In the genomic region with DNA sequence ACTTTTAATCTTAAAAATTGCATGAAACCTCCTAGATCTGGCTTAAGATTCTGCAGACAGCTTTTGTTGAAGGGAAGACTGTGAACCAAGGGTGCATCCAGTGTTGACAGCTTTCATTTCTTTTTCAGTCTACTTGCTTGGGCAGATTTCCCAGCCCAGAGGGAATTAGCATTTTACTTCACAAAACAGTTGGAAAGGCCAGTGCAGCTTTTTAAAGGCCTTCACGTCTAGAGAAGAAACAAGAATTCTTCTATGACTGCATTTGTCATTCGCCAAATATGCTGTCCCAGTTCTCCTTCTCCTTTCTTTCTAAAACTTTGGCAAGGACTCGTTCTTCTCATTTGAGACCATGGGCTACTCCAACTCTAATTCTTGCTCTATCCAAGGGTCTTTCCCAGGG, we compare ENCODE assay signal across 31 cellular contexts. TPM values are rescaled to one million over a fixed set of nuclear protein-coding genes. Genes with fewer than 3 reads are reported as not detected.
DNase-seq lines count a peak whose midpoint lies in the region; ATAC-seq and TF ChIP-seq lines count a peak whose summit lies in the region.
"Had no signal": no experiment of that assay in that cellular context is flagged by ENCODE, and none has a peak within 500 bp of the region (broad histone marks: within the 10 kb centered on the region; RNA-seq: fewer than 3 reads in every experiment).

No MANE protein-coding gene starts in this region.

- DNase-seq in left ventricle myocardium superior (no peak), cardiac septum (ENCODE audit: low spot score) (no peak), chondrocyte (ENCODE audit: low spot score) (no peak), middle frontal gyrus (ENCODE audit: extremely low spot score, low spot score) (peak; percentile 57), NCI-H146 (lab: John Stamatoyannopoulos, UW) (no peak), ureter (ENCODE audit: low spot score) (no peak), NCI-H2227 (lab: John Stamatoyannopoulos, UW; ENCODE audit: unreplicated experiment) (no peak), WTC11 (ENCODE audit: low spot score) (no peak)
- DNase-seq: activated CD4-positive, alpha-beta T cell treated with anti-CD3 and anti-CD28 coated beads for 48 hours; AML-193; CD4-positive, alpha-beta memory T cell; EL; KBM-7; naive thymus-derived CD4-positive, alpha-beta T cell; NCI-H1092; NCI-H187; NCI-H2171; NCI-H510A; RPMI8226; T1000; WERI-Rb-1 had no signal

- ATAC-seq in left ventricle myocardium superior, result peak; percentile 42
- no peak for ATAC-seq in WTC11
- ATAC-seq: naive thymus-derived CD4-positive, alpha-beta T cell; stimulated activated memory B cell treated with anti-CD40 and anti-IgM and Interleukin-4, amounts not matched to agents 10 μg/mL and 1 μg/mL and 100 μg/mL, for 72 hours had no signal

- H3K4me1 Mint-ChIP-seq in chondrocyte (ENCODE audit: low read depth) (peaks cover 21% of the 10 kb centered on the region), WTC11 (no peaks in the 10 kb centered on the region)
- H3K4me1 Mint-ChIP-seq: CD4-positive, alpha-beta memory T cell; naive thymus-derived CD4-positive, alpha-beta T cell; stimulated activated memory B cell treated with anti-CD40 and anti-IgM and Interleukin-4, amounts not matched to agents 10 μg/mL and 1 μg/mL and 100 μg/mL, for 72 hours had no signal

- H3K4me3 Mint-ChIP-seq in chondrocyte (ENCODE audit: unreplicated experiment) (no peak overlapping the region), WTC11 (no peak overlapping the region)
- H3K4me3 Mint-ChIP-seq: activated naive CD8-positive, alpha-beta T cell; CD4-positive, alpha-beta memory T cell; naive thymus-derived CD4-positive, alpha-beta T cell; stimulated activated memory B cell treated with anti-CD40 and anti-IgM and Interleukin-4, amounts not matched to agents 10 μg/mL and 1 μg/mL and 100 μg/mL, for 72 hours had no signal

- CTCF ChIA-PET in WTC11 (lab: Charles Lee), result no interaction called here

- no peaks in the 10 kb centered on the region for H3K36me3 Mint-ChIP-seq in chondrocyte (ENCODE audit: low read depth)
- no peaks in the 10 kb centered on the region for H3K36me3 Mint-ChIP-seq in WTC11
- H3K36me3 Mint-ChIP-seq: activated naive CD8-positive, alpha-beta T cell; CD4-positive, alpha-beta memory T cell; naive thymus-derived CD4-positive, alpha-beta T cell; stimulated activated memory B cell treated with anti-CD40 and anti-IgM and Interleukin-4, amounts not matched to agents 10 μg/mL and 1 μg/mL and 100 μg/mL, for 72 hours had no signal

- H3K27me3 Mint-ChIP-seq in chondrocyte (ENCODE audit: low read depth), result peaks cover 20% of the 10 kb centered on the region
- no peaks in the 10 kb centered on the region; the same call in 1 of the 2 replicates for H3K27me3 Mint-ChIP-seq in WTC11 (ENCODE audit: low read depth)
- H3K27me3 Mint-ChIP-seq: progenitor cell of endocrine pancreas had no signal

- POLR2A ChIA-PET in WTC11 (lab: Charles Lee), result no interaction called here

- H3K9me3 Mint-ChIP-seq in chondrocyte (ENCODE audit: low read depth) (no peaks in the 10 kb centered on the region), WTC11 (no peaks in the 10 kb centered on the region)
- H3K9me3 Mint-ChIP-seq: stimulated activated memory B cell treated with anti-CD40 and anti-IgM and Interleukin-4, amounts not matched to agents 10 μg/mL and 1 μg/mL and 100 μg/mL, for 72 hours had no signal

- peak overlapping the region; percentile 78 for H3K27ac Mint-ChIP-seq in chondrocyte (ENCODE audit: unreplicated experiment)
- no peak overlapping the region for H3K27ac Mint-ChIP-seq in WTC11
- H3K27ac Mint-ChIP-seq: activated naive CD8-positive, alpha-beta T cell; CD4-positive, alpha-beta memory T cell; naive thymus-derived CD4-positive, alpha-beta T cell; progenitor cell of endocrine pancreas; stimulated activated memory B cell treated with anti-CD40 and anti-IgM and Interleukin-4, amounts not matched to agents 10 μg/mL and 1 μg/mL and 100 μg/mL, for 72 hours had no signal

- intact Hi-C loops in left ventricle myocardium superior (cut with micrococcal nuclease) (no loop called here), cardiac septum (cut with DNase I) (no loop called here)

- TF ChIP-seq CTCF in chondrocyte (IDR thresholded peaks at IDR 0.05) (no peak), WTC11 (IDR thresholded peaks at IDR 0.05) (no peak)

TF ChIP-seq in WTC11, 78 proteins besides CTCF, POLR2A, EP300 and RAD21:
- TF ChIP-seq CDX4 (CRISPR knock-in tag; IDR thresholded peaks at IDR 0.05; ENCODE audit: borderline replicate concordance), result no peak
- no peak for TF ChIP-seq ETV6 (CRISPR knock-in tag; IDR thresholded peaks at IDR 0.05)
- TF ChIP-seq NFATC4 (CRISPR knock-in tag; IDR thresholded peaks at IDR 0.05), result no peak
- no peak for TF ChIP-seq ZBTB21 (CRISPR knock-in tag; IDR thresholded peaks at IDR 0.05; ENCODE audit: borderline replicate concordance)
- no peak for TF ChIP-seq HMGA2 (CRISPR knock-in tag; IDR thresholded peaks at IDR 0.05)
- TF ChIP-seq, protein P1, sequence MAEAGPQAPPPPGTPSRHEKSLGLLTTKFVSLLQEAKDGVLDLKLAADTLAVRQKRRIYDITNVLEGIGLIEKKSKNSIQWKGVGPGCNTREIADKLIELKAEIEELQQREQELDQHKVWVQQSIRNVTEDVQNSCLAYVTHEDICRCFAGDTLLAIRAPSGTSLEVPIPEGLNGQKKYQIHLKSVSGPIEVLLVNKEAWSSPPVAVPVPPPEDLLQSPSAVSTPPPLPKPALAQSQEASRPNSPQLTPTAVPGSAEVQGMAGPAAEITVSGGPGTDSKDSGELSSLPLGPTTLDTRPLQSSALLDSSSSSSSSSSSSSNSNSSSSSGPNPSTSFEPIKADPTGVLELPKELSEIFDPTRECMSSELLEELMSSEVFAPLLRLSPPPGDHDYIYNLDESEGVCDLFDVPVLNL (CRISPR knock-in tag; IDR thresholded peaks at IDR 0.05; ENCODE audit: borderline replicate concordance, low read depth), result no peak
- TF ChIP-seq, protein P2, sequence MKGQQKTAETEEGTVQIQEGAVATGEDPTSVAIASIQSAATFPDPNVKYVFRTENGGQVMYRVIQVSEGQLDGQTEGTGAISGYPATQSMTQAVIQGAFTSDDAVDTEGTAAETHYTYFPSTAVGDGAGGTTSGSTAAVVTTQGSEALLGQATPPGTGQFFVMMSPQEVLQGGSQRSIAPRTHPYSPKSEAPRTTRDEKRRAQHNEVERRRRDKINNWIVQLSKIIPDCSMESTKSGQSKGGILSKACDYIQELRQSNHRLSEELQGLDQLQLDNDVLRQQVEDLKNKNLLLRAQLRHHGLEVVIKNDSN (CRISPR knock-in tag; IDR thresholded peaks at IDR 0.05), result no peak
- TF ChIP-seq JUN (CRISPR knock-in tag; IDR thresholded peaks at IDR 0.05), result no peak
- no peak for TF ChIP-seq ZNF232 (CRISPR knock-in tag; IDR thresholded peaks at IDR 0.05)

RNA-seq across cellular contexts. Expression of gene NTSR2, which starts 17.4 kb away (rescaled TPM):
- total RNA-seq in left ventricle myocardium superior, result not detected
- not detected for total RNA-seq in cardiac septum
- total RNA-seq in chondrocyte, result not detected in 3 replicates
- total RNA-seq in ureter, result not detected
- 0.16 TPM in 1 of 3 replicates, not detected in the others for total RNA-seq in WTC11 (2021)
- total RNA-seq: A172; activated CD8-positive, alpha-beta memory T cell treated with anti-CD3 and anti-CD28 coated beads for 36 hours; CD4-positive, alpha-beta memory T cell; endothelial cell of umbilical vein; H4; liver; naive thymus-derived CD4-positive, alpha-beta T cell; progenitor cell of endocrine pancreas; SK-MEL-5; suprapubic skin had no signal
